In genomic region chr7:64883113-64883905, GRCh38 we compare ENCODE assay signal across 10 cellular contexts. TPM values are rescaled to one million over a fixed set of nuclear protein-coding genes. Genes with fewer than 3 reads are reported as not detected.
A peak's percentile ranks its signal among the peaks of the same experiment; 100 is the strongest.
DNase-seq lines count a peak whose midpoint lies in the region; ATAC-seq and TF ChIP-seq lines count a peak whose summit lies in the region.
"Had no signal": no experiment of that assay in that cellular context is flagged by ENCODE, and none has a peak within 500 bp of the region (broad histone marks: within the 10 kb centered on the region; RNA-seq: fewer than 3 reads in every experiment).

No MANE protein-coding gene starts in this region.

- POLR2A ChIA-PET in MCF 10A (lab: Yijun Ruan, JAX) = no interaction called here

- DNase-seq in breast epithelium (ENCODE audit: low spot score in 2 of 2) (peak in 1 of 2 donors; percentile 17), MCF 10A (ENCODE audit: unreplicated experiment) (no peak), choroid plexus epithelial cell (ENCODE audit: low read depth) (no peak), upper lobe of right lung (no peak), DMS153 treated with DMSO at 0.1 percent for 48 hours (lab: John Stamatoyannopoulos, UW; ENCODE audit: unreplicated experiment) (no peak), OCI-M1 (lab: John Stamatoyannopoulos, UW) (no peak), medulla oblongata (ENCODE audit: extremely low spot score) (no peak)
- DNase-seq: foreskin melanocyte had no signal

- H3K4me3 Mint-ChIP-seq in MCF 10A (ENCODE audit: unreplicated experiment) = no peak overlapping the region

- TF ChIP-seq CTCF in breast epithelium (IDR thresholded peaks at IDR 0.05) (no peak), MCF 10A (IDR thresholded peaks at IDR 0.05; ENCODE audit: unreplicated experiment) (no peak), choroid plexus epithelial cell (conservative IDR thresholded peaks at IDR 0.05; ENCODE audit: low read depth, low read length) (no peak), upper lobe of right lung (IDR thresholded peaks at IDR 0.05) (no peak)

- H3K27ac ChIP-seq in breast epithelium (no peak overlapping the region), upper lobe of right lung (no peak overlapping the region)

- CTCF ChIA-PET in MCF 10A (lab: Yijun Ruan, JAX) = no interaction called here

- peaks cover 6% of the 10 kb centered on the region for H3K36me3 Mint-ChIP-seq in MCF 10A (ENCODE audit: insufficient read depth, unreplicated experiment)

- H3K9me3 Mint-ChIP-seq in MCF 10A (ENCODE audit: unreplicated experiment) = peaks cover 16% of the 10 kb centered on the region

- no peaks in the 10 kb centered on the region for H3K27me3 Mint-ChIP-seq in MCF 10A (ENCODE audit: insufficient read depth, unreplicated experiment)

- H3K9me3 ChIP-seq in breast epithelium (no peaks in the 10 kb centered on the region), mucosa of stomach (ENCODE audit: control insufficient read depth, low read length) (no peaks in the 10 kb centered on the region), upper lobe of right lung (no peaks in the 10 kb centered on the region)

- no TSS peak for BruUV-seq in MCF 10A (replicated peaks; lab: Mats Ljungman, UMichigan)

- TF ChIP-seq POLR2A in breast epithelium (IDR thresholded peaks at IDR 0.05) = no peak

- peak overlapping the region; percentile 37 to 70 (median 59) for H3K4me3 ChIP-seq in breast epithelium
- peak overlapping the region; percentile 46 for H3K4me3 ChIP-seq in choroid plexus epithelial cell (ENCODE audit: low read depth, low read length)
- no peak overlapping the region for H3K4me3 ChIP-seq in mucosa of stomach (ENCODE audit: low read length)
- peak overlapping the region; percentile 41 for H3K4me3 ChIP-seq in upper lobe of right lung

- intact Hi-C loops in breast epithelium (cut with DNase I; ENCODE audit: low total_unique reads) = no loop called here
- intact Hi-C loops in MCF 10A (cut with micrococcal nuclease) = no loop called here
- intact Hi-C loops in upper lobe of right lung (cut with DNase I) = no loop called here

- no peak overlapping the region for H3K27ac Mint-ChIP-seq in MCF 10A (ENCODE audit: low read depth, unreplicated experiment)

- peak overlapping the region; percentile 43 for H3K9ac ChIP-seq in mucosa of stomach (ENCODE audit: low read length)

- ATAC-seq in upper lobe of right lung = no peak
- ATAC-seq: HCT116 had no signal

- no peaks in the 10 kb centered on the region for H3K36me3 ChIP-seq in breast epithelium
- no peaks in the 10 kb centered on the region for H3K36me3 ChIP-seq in mucosa of stomach (ENCODE audit: control insufficient read depth, insufficient read depth, low read length)
- no peaks in the 10 kb centered on the region for H3K36me3 ChIP-seq in upper lobe of right lung

- no peaks in the 10 kb centered on the region for H3K27me3 ChIP-seq in breast epithelium
- H3K27me3 ChIP-seq in mucosa of stomach (ENCODE audit: control insufficient read depth, insufficient read depth, low read length) = peaks cover 24% of the 10 kb centered on the region
- H3K27me3 ChIP-seq in upper lobe of right lung = peaks cover 19% of the 10 kb centered on the region

- no peaks in the 10 kb centered on the region for H3K4me1 Mint-ChIP-seq in MCF 10A (ENCODE audit: insufficient read depth, unreplicated experiment)

- no peaks in the 10 kb centered on the region for H3K4me1 ChIP-seq in breast epithelium
- peaks cover 9% of the 10 kb centered on the region for H3K4me1 ChIP-seq in mucosa of stomach (ENCODE audit: control insufficient read depth, insufficient read depth, low read length)
- peaks cover 4% of the 10 kb centered on the region for H3K4me1 ChIP-seq in upper lobe of right lung

RNA-seq across cellular contexts. Expression of gene ZNF273, which starts 19.8 kb away (rescaled TPM):
- total RNA-seq in breast epithelium = 10 to 100 TPM in 2 of 3 donors, 1 to 10 TPM in 1; 6.9 to 21.7 (median 18.0) TPM
- total RNA-seq in MCF 10A (2022) = 2.2 and 2.5 TPM in 2 replicates
- total RNA-seq in upper lobe of right lung = 2.3 TPM
